Comparison of ENCODE assay signal across 20 cellular contexts in genomic region chr15:32794973-32795372, GRCh38.
"Had no signal": no experiment of that assay in that cellular context is flagged by ENCODE, and none has a peak within 500 bp of the region (broad histone marks: within the 10 kb centered on the region; RNA-seq: fewer than 3 reads in every experiment).

No MANE protein-coding gene starts in this region.

- H3K4me3 ChIP-seq: gastroesophageal sphincter, heart right ventricle, lung, psoas muscle, thoracic aorta had no signal

- H3K27me3 Mint-ChIP-seq: activated T-cell treated with anti-CD3 and anti-CD28 coated beads, Interleukin-2, amount 50 U/mL, for 24 hours; central memory CD8-positive, alpha-beta T cell had no signal

- H3K4me1 ChIP-seq: heart right ventricle, psoas muscle had no signal

- H3K4me3 Mint-ChIP-seq: activated CD4-positive, alpha-beta memory T cell treated with anti-CD3 and anti-CD28 coated beads, Interleukin-2, amount 10 ng/mL, durations not matched to agents 7 days and 5 days; activated T-cell treated with anti-CD3 and anti-CD28 coated beads, Interleukin-2, amount 50 U/mL, for 24 hours; central memory CD8-positive, alpha-beta T cell; dendritic cell treated with granulocyte-macrophage colony-stimulating factor and Interleukin-4, amounts not matched to agents 40 ng/mL and 50 ng/mL, for 4 days; neural crest cell had no signal

- DNase-seq: activated CD4-positive, alpha-beta memory T cell treated with anti-CD3 and anti-CD28 coated beads, Interleukin-2, amount 10 ng/mL, durations not matched to agents 7 days and 5 days; activated effector memory CD4-positive, alpha-beta T cell treated with Interleukin-2 at 50 U/mL for 16 hours; activated T-cell treated with anti-CD3 and anti-CD28 coated beads, Interleukin-2, amount 50 U/mL, for 24 hours; amniotic stem cell; effector memory CD4-positive, alpha-beta T cell; heart right ventricle; left cardiac atrium; midbrain; psoas muscle; stimulated activated CD4-positive, alpha-beta T cell treated with anti-CD3 and anti-CD28 coated beads, Interleukin-2, amount 100 ng/mL, for 24 hours; T-helper 1 cell; T1000 had no signal

- H3K9me3 ChIP-seq: gastroesophageal sphincter, heart right ventricle, psoas muscle, thoracic aorta had no signal

- H3K9me3 Mint-ChIP-seq: activated CD4-positive, alpha-beta memory T cell treated with anti-CD3 and anti-CD28 coated beads, Interleukin-2, amount 10 ng/mL, durations not matched to agents 7 days and 5 days; activated naive CD4-positive, alpha-beta T cell treated with anti-CD3 and anti-CD28 coated beads, Interleukin-2, amount 50 U/mL, for 72 hours; activated T-cell treated with anti-CD3 and anti-CD28 coated beads, Interleukin-2, amount 50 U/mL, for 24 hours; central memory CD8-positive, alpha-beta T cell; dendritic cell treated with granulocyte-macrophage colony-stimulating factor and Interleukin-4, amounts not matched to agents 40 ng/mL and 50 ng/mL, for 4 days had no signal

- H3K27me3 ChIP-seq: gastroesophageal sphincter, heart right ventricle had no signal

- H3K4me1 Mint-ChIP-seq: activated CD4-positive, alpha-beta memory T cell treated with anti-CD3 and anti-CD28 coated beads, Interleukin-2, amount 10 ng/mL, durations not matched to agents 7 days and 5 days; central memory CD8-positive, alpha-beta T cell had no signal

- H3K27ac Mint-ChIP-seq: activated CD4-positive, alpha-beta memory T cell treated with anti-CD3 and anti-CD28 coated beads, Interleukin-2, amount 10 ng/mL, durations not matched to agents 7 days and 5 days; activated naive CD4-positive, alpha-beta T cell treated with anti-CD3 and anti-CD28 coated beads, Interleukin-2, amount 50 U/mL, for 72 hours; activated T-cell treated with anti-CD3 and anti-CD28 coated beads, Interleukin-2, amount 50 U/mL, for 24 hours; dendritic cell treated with granulocyte-macrophage colony-stimulating factor and Interleukin-4, amounts not matched to agents 40 ng/mL and 50 ng/mL, for 4 days had no signal

- ATAC-seq: activated naive CD4-positive, alpha-beta T cell treated with anti-CD3 and anti-CD28 coated beads, Interleukin-2, amount 50 U/mL, for 72 hours; gastroesophageal sphincter; heart right ventricle; left cardiac atrium; psoas muscle; sciatic nerve had no signal

- H3K36me3 Mint-ChIP-seq: activated naive CD4-positive, alpha-beta T cell treated with anti-CD3 and anti-CD28 coated beads, Interleukin-2, amount 50 U/mL, for 72 hours had no signal

- H3K36me3 ChIP-seq: gastroesophageal sphincter, heart right ventricle, thoracic aorta had no signal

- H3K27ac ChIP-seq: gastroesophageal sphincter, heart right ventricle, psoas muscle, thoracic aorta had no signal
